8 cellular contexts compared by ENCODE assay signal in genomic region chr16:30660424-30661251, GRCh38. TPM values are rescaled to one million over a fixed set of nuclear protein-coding genes. Genes with fewer than 3 reads are reported as not detected.
DNase-seq lines count a peak whose midpoint lies in the region; ATAC-seq, FAIRE-seq and TF ChIP-seq lines count a peak whose summit lies in the region.

No MANE protein-coding gene starts in this region.

- H3K36me3 Mint-ChIP-seq in activated CD8-positive, alpha-beta T cell treated with anti-CD3 and anti-CD28 coated beads, Interleukin-2, amount 10 ng/mL, durations not matched to agents 7 days and 5 days (ENCODE audit: low read depth), result peaks cover 67% of the 10 kb centered on the region

- H3K27me3 ChIP-seq in endothelial cell of umbilical vein (ENCODE audit: control insufficient read depth in 2 of 2, insufficient read depth in 2 of 2, low read length in 2 of 2), result no peaks in the 10 kb centered on the region

- no peaks in the 10 kb centered on the region for H3K27me3 Mint-ChIP-seq in activated CD8-positive, alpha-beta T cell treated with anti-CD3 and anti-CD28 coated beads, Interleukin-2, amount 10 ng/mL, durations not matched to agents 7 days and 5 days (ENCODE audit: low read depth)

- no TSS peak for BruUV-seq in endothelial cell of umbilical vein (replicated peaks; lab: Mats Ljungman, UMichigan)

- CTCF ChIA-PET in activated CD8-positive, alpha-beta T cell treated with anti-CD3 and anti-CD28 coated beads, Interleukin-2, amount 10 ng/mL, durations not matched to agents 7 days and 5 days (lab: Charles Lee), result interaction anchor here (0.5 to 4.8 kb wide), 10 partner anchors 11 to 703 kb away, joined by 3 to 129 read pairs (median 4); partner anchors contain the start of genes DCTPP1, PRR14 and ZNF689
- CTCF ChIA-PET in endothelial cell of umbilical vein (lab: Charles Lee), result interaction anchor here (0.9 to 2.5 kb wide), 5 partner anchors 10 to 36 kb away, joined by 3 to 26 read pairs (median 5); partner anchors contain the start of gene PRR14

- H4K20me1 ChIP-seq in endothelial cell of umbilical vein (replicated peaks; ENCODE audit: control insufficient read depth, extremely low read depth, insufficient read depth, low read length), result no peaks in the 10 kb centered on the region

- no peaks in the 10 kb centered on the region for H3K9me1 ChIP-seq in endothelial cell of umbilical vein (replicated peaks; ENCODE audit: control insufficient read depth, extremely low read depth, insufficient read depth, low read length)

- ATAC-seq in activated CD8-positive, alpha-beta T cell treated with anti-CD3 and anti-CD28 coated beads, Interleukin-2, amount 10 ng/mL, durations not matched to agents 7 days and 5 days, result no peak
- ATAC-seq in GM19328 (IDR thresholded peaks at IDR 0.05; ENCODE audit: unreplicated experiment), result no peak
- ATAC-seq in HG03457 (IDR thresholded peaks at IDR 0.05; ENCODE audit: unreplicated experiment), result no peak

- H3K9me3 ChIP-seq in endothelial cell of umbilical vein (replicated peaks; ENCODE audit: control insufficient read depth, insufficient read depth, low read length), result no peaks in the 10 kb centered on the region

- H3K27ac Mint-ChIP-seq in activated CD8-positive, alpha-beta T cell treated with anti-CD3 and anti-CD28 coated beads, Interleukin-2, amount 10 ng/mL, durations not matched to agents 7 days and 5 days, result peak overlapping the region; percentile 86

- peak overlapping the region; percentile 88 for H3K4me3 Mint-ChIP-seq in activated CD8-positive, alpha-beta T cell treated with anti-CD3 and anti-CD28 coated beads, Interleukin-2, amount 10 ng/mL, durations not matched to agents 7 days and 5 days

- H3K9me3 Mint-ChIP-seq in activated CD8-positive, alpha-beta T cell treated with anti-CD3 and anti-CD28 coated beads, Interleukin-2, amount 10 ng/mL, durations not matched to agents 7 days and 5 days (ENCODE audit: insufficient read depth), result no peaks in the 10 kb centered on the region

- peaks cover 43% of the 10 kb centered on the region for H3K79me2 ChIP-seq in endothelial cell of umbilical vein (ENCODE audit: control insufficient read depth, insufficient read depth, low read length)

- H3K4me3 ChIP-seq in endothelial cell of umbilical vein (replicated peaks in 1 of 3; ENCODE audit: insufficient read depth in 1 of 3, low read depth in 1 of 3, low read length in 3 of 3), result peak overlapping the region; percentile 59 to 90 (median 65)

- H2AFZ ChIP-seq in endothelial cell of umbilical vein (ENCODE audit: low read depth, low read length), result no peak overlapping the region

- peaks cover 21% of the 10 kb centered on the region for H3K4me1 ChIP-seq in endothelial cell of umbilical vein (ENCODE audit: control insufficient read depth, extremely low read depth, insufficient read depth, low read length)

- TF ChIP-seq CTCF in endothelial cell of umbilical vein (IDR thresholded peaks at IDR 0.05; ENCODE audit: extremely low read depth in 1 of 2, insufficient read depth in 1 of 2, low read depth in 1 of 2, low read length in 2 of 2), result no peak

- peak overlapping the region; percentile 96 for H3K27ac ChIP-seq in endothelial cell of umbilical vein (ENCODE audit: insufficient read depth, low read depth, low read length)

- DNase-seq in NOMO-1 treated with DMSO at 0.1 percent for 48 hours (lab: John Stamatoyannopoulos, UW; ENCODE audit: unreplicated experiment) (peak; percentile 29), NOMO-1 treated with dmso at 0.1 percent for 144 hours (lab: John Stamatoyannopoulos, UW; ENCODE audit: unreplicated experiment) (no peak), endothelial cell of umbilical vein (ENCODE audit: low read depth, low spot score) (peak; percentile 29), renal cortical epithelial cell (ENCODE audit: low read depth) (peak; percentile 52), SW 1271 (lab: John Stamatoyannopoulos, UW) (no peak)
- peak; percentile 88 for DNase-seq in activated CD8-positive, alpha-beta T cell treated with anti-CD3 and anti-CD28 coated beads, Interleukin-2, amount 10 ng/mL, durations not matched to agents 7 days and 5 days

- TF ChIP-seq POLR2A in endothelial cell of umbilical vein (IDR thresholded peaks at IDR 0.05; ENCODE audit: low read depth, low read length), result no peak

- peak overlapping the region; percentile 98 for H3K9ac ChIP-seq in endothelial cell of umbilical vein (replicated peaks; ENCODE audit: extremely low read depth, insufficient read depth, low read length)

- peak overlapping the region; percentile 82 for H3K4me2 ChIP-seq in endothelial cell of umbilical vein (ENCODE audit: insufficient read depth, low read length)

- intact Hi-C loops in endothelial cell of umbilical vein (cut with micrococcal nuclease), result no loop called here

- POLR2A ChIA-PET in activated CD8-positive, alpha-beta T cell treated with anti-CD3 and anti-CD28 coated beads, Interleukin-2, amount 10 ng/mL, durations not matched to agents 7 days and 5 days (lab: Charles Lee), result interaction anchor here (1.0 to 4.7 kb wide), 10 partner anchors 10 to 413 kb away, joined by 3 to 72 read pairs (median 5); partner anchors contain the start of genes PRR14, SRCAP, ZNF668 and ZNF689
- POLR2A ChIA-PET in endothelial cell of umbilical vein (lab: Charles Lee), result interaction anchor here (0.5 kb wide), 1 partner anchor 12 kb away, joined by 6 read pairs; no protein-coding TSS in a partner anchor

- H3K4me1 Mint-ChIP-seq in activated CD8-positive, alpha-beta T cell treated with anti-CD3 and anti-CD28 coated beads, Interleukin-2, amount 10 ng/mL, durations not matched to agents 7 days and 5 days (ENCODE audit: low read depth), result peaks cover 57% of the 10 kb centered on the region

- no peak for FAIRE-seq in endothelial cell of umbilical vein (lab: Jason Lieb, UNC)

- dilution Hi-C loops in endothelial cell of umbilical vein (cut with MboI; ENCODE audit: extremely low pct_ligation_motif_present, low sequenced_read_pairs), result no loop called here

- H3K36me3 ChIP-seq in endothelial cell of umbilical vein (ENCODE audit: control insufficient read depth in 2 of 2, extremely low read depth in 1 of 2, insufficient read depth in 2 of 2, low read length in 2 of 2), result peaks cover 17 to 44% of the 10 kb centered on the region in 2 experiments

TF ChIP-seq in endothelial cell of umbilical vein, 7 proteins besides CTCF, POLR2A, EP300 and RAD21 (continues in another document):
- TF ChIP-seq GATA2 (IDR thresholded peaks at IDR 0.05; ENCODE audit: insufficient read depth, insufficient read length, low read depth, low read length), result no peak
- TF ChIP-seq FOS (IDR thresholded peaks at IDR 0.05; ENCODE audit: borderline replicate concordance, insufficient read depth, low read length), result no peak

RNA-seq across cellular contexts. Expression of gene FBRS, which starts 2.4 kb away (rescaled TPM):
- total RNA-seq in activated CD8-positive, alpha-beta T cell treated with anti-CD3 and anti-CD28 coated beads, Interleukin-2, amount 10 ng/mL, durations not matched to agents 7 days and 5 days, result 100 to 1,000 TPM in 1 of 2 experiments, 10 to 100 TPM in 1; 85.2 to 100 TPM
- total RNA-seq in endothelial cell of umbilical vein (68.6 and 72.5 TPM in 2 replicates), renal cortical epithelial cell (7.5 and 20.6 TPM in 2 replicates)
- polyA plus RNA-seq in endothelial cell of umbilical vein, result 15.5 and 16.3 TPM in 2 replicates
- polyA plus RNA-seq in endothelial cell of umbilical vein (2011; cell fraction: cytosol; rRNA removed), result 10.5 and 15.8 TPM in 2 replicates
- 82.0 and 92.7 TPM in 2 replicates for polyA plus RNA-seq in endothelial cell of umbilical vein (2011; cell fraction: nucleus; rRNA removed)
- polyA plus RNA-seq in endothelial cell of umbilical vein (2012), result 36.2 and 41.9 TPM in 2 replicates
- polyA minus RNA-seq in endothelial cell of umbilical vein, result 18.8 and 20.0 TPM in 2 replicates
- 9.9 TPM for polyA minus RNA-seq in endothelial cell of umbilical vein (2011; cell fraction: cytosol; rRNA and poly(A)+ RNA removed)
- 49.9 and 53.2 TPM in 2 replicates for polyA minus RNA-seq in endothelial cell of umbilical vein (2011; cell fraction: nucleus; rRNA and poly(A)+ RNA removed)

RNA-seq across cellular contexts. Expression of gene PRR14, which starts 9.9 kb away (rescaled TPM):
- 10 to 100 TPM; 87.6 to 91.4 TPM for total RNA-seq in activated CD8-positive, alpha-beta T cell treated with anti-CD3 and anti-CD28 coated beads, Interleukin-2, amount 10 ng/mL, durations not matched to agents 7 days and 5 days
- total RNA-seq in endothelial cell of umbilical vein, result 57.0 and 70.0 TPM in 2 replicates
- polyA plus RNA-seq in endothelial cell of umbilical vein, result 17.0 and 20.5 TPM in 2 replicates
- polyA plus RNA-seq in endothelial cell of umbilical vein (2011; cell fraction: cytosol; rRNA removed), result 12.6 and 13.2 TPM in 2 replicates
- 41.9 and 49.5 TPM in 2 replicates for polyA plus RNA-seq in endothelial cell of umbilical vein (2011; cell fraction: nucleus; rRNA removed)
- 31.8 and 34.6 TPM in 2 replicates for polyA plus RNA-seq in endothelial cell of umbilical vein (2012)
- 5.3 and 6.1 TPM in 2 replicates for polyA minus RNA-seq in endothelial cell of umbilical vein
- polyA minus RNA-seq in endothelial cell of umbilical vein (2011; cell fraction: cytosol; rRNA and poly(A)+ RNA removed), result 10.3 TPM
- polyA minus RNA-seq in endothelial cell of umbilical vein (2011; cell fraction: nucleus; rRNA and poly(A)+ RNA removed), result 13.0 and 14.0 TPM in 2 replicates
- total RNA-seq in renal cortical epithelial cell, result 6.3 and 10.0 TPM in 2 replicates

RNA-seq across cellular contexts. Expression of gene SRCAP, which starts 38.3 kb away (rescaled TPM):
- total RNA-seq in activated CD8-positive, alpha-beta T cell treated with anti-CD3 and anti-CD28 coated beads, Interleukin-2, amount 10 ng/mL, durations not matched to agents 7 days and 5 days, result 10 to 100 TPM; 75.2 to 76.0 TPM
- total RNA-seq in endothelial cell of umbilical vein, result 67.6 and 77.7 TPM in 2 replicates
- 9.7 and 11.0 TPM in 2 replicates for polyA plus RNA-seq in endothelial cell of umbilical vein
- 7.7 and 9.5 TPM in 2 replicates for polyA plus RNA-seq in endothelial cell of umbilical vein (2011; cell fraction: cytosol; rRNA removed)
- 34.9 and 36.1 TPM in 2 replicates for polyA plus RNA-seq in endothelial cell of umbilical vein (2011; cell fraction: nucleus; rRNA removed)
- 29.3 and 29.7 TPM in 2 replicates for polyA plus RNA-seq in endothelial cell of umbilical vein (2012)
- 29.7 and 34.1 TPM in 2 replicates for polyA minus RNA-seq in endothelial cell of umbilical vein
- polyA minus RNA-seq in endothelial cell of umbilical vein (2011; cell fraction: cytosol; rRNA and poly(A)+ RNA removed), result 25.6 TPM
- polyA minus RNA-seq in endothelial cell of umbilical vein (2011; cell fraction: nucleus; rRNA and poly(A)+ RNA removed), result 29.2 and 36.0 TPM in 2 replicates
- total RNA-seq in renal cortical epithelial cell, result 14.4 and 74.0 TPM in 2 replicates

RNA-seq across cellular contexts. Expression of gene ZNF689, which starts 50.4 kb away (rescaled TPM):
- 10 to 100 TPM; 12.0 to 13.4 TPM for total RNA-seq in activated CD8-positive, alpha-beta T cell treated with anti-CD3 and anti-CD28 coated beads, Interleukin-2, amount 10 ng/mL, durations not matched to agents 7 days and 5 days
- 6.8 and 8.4 TPM in 2 replicates for total RNA-seq in endothelial cell of umbilical vein
- 7.5 and 9.2 TPM in 2 replicates for polyA plus RNA-seq in endothelial cell of umbilical vein
- polyA plus RNA-seq in endothelial cell of umbilical vein (2011; cell fraction: cytosol; rRNA removed), result 4.1 and 5.0 TPM in 2 replicates
- polyA plus RNA-seq in endothelial cell of umbilical vein (2011; cell fraction: nucleus; rRNA removed), result 4.1 and 4.7 TPM in 2 replicates
- polyA plus RNA-seq in endothelial cell of umbilical vein (2012), result 4.0 and 4.4 TPM in 2 replicates
- 6.5 and 10.9 TPM in 2 replicates for polyA minus RNA-seq in endothelial cell of umbilical vein
- 15.6 TPM for polyA minus RNA-seq in endothelial cell of umbilical vein (2011; cell fraction: cytosol; rRNA and poly(A)+ RNA removed)
- 5.5 and 8.3 TPM in 2 replicates for polyA minus RNA-seq in endothelial cell of umbilical vein (2011; cell fraction: nucleus; rRNA and poly(A)+ RNA removed)
- 4.0 and 4.5 TPM in 2 replicates for total RNA-seq in renal cortical epithelial cell

Comparison
In these comparisons a context has a peak if more than half of its experiments do, and no peak if none do; other contexts are left out.
1. DNase-seq: peak in NOMO-1 treated with DMSO at 0.1 percent for 48 hours (single experiment), activated CD8-positive, alpha-beta T cell treated with anti-CD3 and anti-CD28 coated beads, Interleukin-2, amount 10 ng/mL, durations not matched to agents 7 days and 5 days (single experiment), endothelial cell of umbilical vein (single experiment) and renal cortical epithelial cell (single experiment); none in NOMO-1 treated with dmso at 0.1 percent for 144 hours (single experiment) and SW 1271 (0 of 2).